In the genomic region with DNA sequence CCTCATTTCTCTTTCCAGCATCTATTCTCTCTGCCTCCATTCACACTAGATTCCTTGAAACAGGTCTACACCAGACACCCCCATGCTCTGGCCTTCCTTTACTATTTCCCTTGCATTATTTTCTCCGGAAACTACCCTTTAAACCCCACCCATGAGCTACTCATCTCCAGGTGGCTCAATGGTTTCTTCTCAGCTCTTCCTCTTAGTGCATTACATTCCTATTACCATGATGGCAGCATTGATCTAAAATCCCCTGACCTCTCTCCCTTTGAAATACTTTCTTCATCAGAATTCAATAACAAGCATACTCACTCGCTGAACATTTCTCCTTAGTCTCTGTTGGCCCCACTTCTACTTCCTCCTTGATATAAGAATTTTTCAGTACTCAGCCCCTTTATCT, we compare ENCODE assay signal across 19 cellular contexts.
DNase-seq lines count a peak whose midpoint lies in the region; ATAC-seq and TF ChIP-seq lines count a peak whose summit lies in the region.
"Had no signal": no experiment of that assay in that cellular context is flagged by ENCODE, and none has a peak within 500 bp of the region (broad histone marks: within the 10 kb centered on the region; RNA-seq: fewer than 3 reads in every experiment).

No MANE protein-coding gene starts in this region.

- H3K4me3 ChIP-seq in mammary epithelial cell (replicated peaks in 1 of 3; ENCODE audit: insufficient read depth in 1 of 3, low read depth in 2 of 3, low read length in 3 of 3), result no peak overlapping the region
- H3K4me3 ChIP-seq in esophagus muscularis mucosa, result no peak overlapping the region
- no peak overlapping the region for H3K4me3 ChIP-seq in sigmoid colon
- H3K4me3 ChIP-seq in uterus, result no peak overlapping the region
- no peak overlapping the region for H3K4me3 ChIP-seq in breast epithelium
- H3K4me3 ChIP-seq: BLaER1, GM23248, K562, PC-9 had no signal

- dilution Hi-C loops in mammary epithelial cell (cut with HindIII; ENCODE audit: low sequenced_read_pairs), result no loop called here

- H4K20me1 ChIP-seq in mammary epithelial cell (ENCODE audit: insufficient read depth, low read length), result no peaks in the 10 kb centered on the region
- H4K20me1 ChIP-seq: BLaER1 had no signal

- POLR2A ChIA-PET in MCF 10A (lab: Yijun Ruan, JAX), result interaction anchor here (1.3 to 3.7 kb wide), 5 partner anchors 43 to 316 kb away, joined by 4 to 21 read pairs (median 10); a partner anchor contains a TSS

- TF ChIP-seq EP300 in esophagus muscularis mucosa (IDR thresholded peaks at IDR 0.05) (no peak), sigmoid colon (IDR thresholded peaks at IDR 0.05) (no peak)

- no peak overlapping the region for H3K9ac ChIP-seq in mammary epithelial cell (ENCODE audit: insufficient read depth, low read length)
- H3K9ac ChIP-seq: BLaER1 had no signal

- intact Hi-C loops in mammary epithelial cell (cut with micrococcal nuclease) (loop anchor here (2.0 kb wide), 2 partner anchors 250 to 508 kb away; no protein-coding TSS in a partner anchor), MCF 10A (cut with micrococcal nuclease) (loop anchor here (2.0 to 10.0 kb wide), 4 partner anchors 60 to 802 kb away; no protein-coding TSS in a partner anchor), esophagus muscularis mucosa (cut with DNase I) (loop anchor here (2.0 kb wide), 2 partner anchors 56 to 302 kb away; no protein-coding TSS in a partner anchor), sigmoid colon (cut with DNase I) (loop anchor here (2.0 to 10.0 kb wide), 4 partner anchors 56 to 1072 kb away; a partner anchor contains a TSS), uterus (cut with DNase I; ENCODE audit: low total_unique reads) (loop anchor here (5.0 to 10.0 kb wide), 2 partner anchors 52 to 304 kb away; no protein-coding TSS in a partner anchor), breast epithelium (cut with DNase I; ENCODE audit: low total_unique reads) (no loop called here)

- no peaks in the 10 kb centered on the region for H3K27me3 ChIP-seq in mammary epithelial cell (ENCODE audit: insufficient read depth, low read length)
- no peaks in the 10 kb centered on the region for H3K27me3 ChIP-seq in esophagus muscularis mucosa
- H3K27me3 ChIP-seq in sigmoid colon, result no peaks in the 10 kb centered on the region
- no peaks in the 10 kb centered on the region for H3K27me3 ChIP-seq in uterus
- no peaks in the 10 kb centered on the region for H3K27me3 ChIP-seq in breast epithelium
- H3K27me3 ChIP-seq: BLaER1 had no signal

- H3K9me3 Mint-ChIP-seq in MCF 10A (ENCODE audit: unreplicated experiment), result no peaks in the 10 kb centered on the region
- H3K9me3 Mint-ChIP-seq: CD8-positive, alpha-beta memory T cell had no signal

- no peak overlapping the region for H3K4me3 Mint-ChIP-seq in MCF 10A (ENCODE audit: unreplicated experiment)
- H3K4me3 Mint-ChIP-seq: CD8-positive, alpha-beta memory T cell had no signal

- DNase-seq in mammary epithelial cell, result peak; percentile 54
- DNase-seq in MCF 10A (ENCODE audit: unreplicated experiment), result no peak
- no peak for DNase-seq in esophagus muscularis mucosa (ENCODE audit: extremely low spot score)
- no peak for DNase-seq in sigmoid colon
- DNase-seq in uterus, result no peak
- no peak for DNase-seq in 8988T
- no peak for DNase-seq in breast epithelium (ENCODE audit: low spot score in 2 of 2)
- DNase-seq: CD8-positive, alpha-beta memory T cell; DND-41; GM23248; NCI-H1048; NCI-H146; NCI-H2081; NCI-H774; PC-9 had no signal

- H3K27ac Mint-ChIP-seq in MCF 10A (ENCODE audit: low read depth, unreplicated experiment), result no peak overlapping the region

- TF ChIP-seq CTCF in mammary epithelial cell (conservative IDR thresholded peaks at IDR 0.05 in 1 of 2, IDR thresholded peaks at IDR 0.05 in 1 of 2; ENCODE audit: extremely low read depth in 1 of 2, insufficient read depth in 1 of 2, low read depth in 1 of 2, low read length in 2 of 2) (no peak), MCF 10A (IDR thresholded peaks at IDR 0.05; ENCODE audit: unreplicated experiment) (no peak), esophagus muscularis mucosa (IDR thresholded peaks at IDR 0.05) (no peak), sigmoid colon (IDR thresholded peaks at IDR 0.05) (no peak), uterus (IDR thresholded peaks at IDR 0.05) (no peak), breast epithelium (IDR thresholded peaks at IDR 0.05) (no peak)

- H2AFZ ChIP-seq in mammary epithelial cell (ENCODE audit: low read depth, low read length), result peak overlapping the region; percentile 31
- H2AFZ ChIP-seq: GM23248, PC-9 had no signal

- H3K36me3 ChIP-seq in mammary epithelial cell (ENCODE audit: insufficient read depth, low read length) (no peaks in the 10 kb centered on the region), esophagus muscularis mucosa (no peaks in the 10 kb centered on the region), sigmoid colon (no peaks in the 10 kb centered on the region), uterus (no peaks in the 10 kb centered on the region), breast epithelium (no peaks in the 10 kb centered on the region)
- H3K36me3 ChIP-seq: BLaER1 had no signal

- in situ Hi-C loops in mammary epithelial cell (cut with MboI; ENCODE audit: low sequenced_read_pairs in 2 of 2), result loop anchor here in 1 of 2 donors (10.0 kb wide), 1 partner anchor 232 kb away; a partner anchor contains a TSS

- 83% methylated on average over 2 of the region's 2 CpGs for WGBS in mammary epithelial cell (ENCODE audit: low coverage, missing lambda C conversion rate)
- 85% methylated on average over 2 of the region's 2 CpGs for WGBS in esophagus muscularis mucosa
- WGBS in sigmoid colon, 2 donors, result 81 to 85% methylated on average over 2 of the region's 2 CpGs

- H3K27me3 Mint-ChIP-seq in MCF 10A (ENCODE audit: insufficient read depth, unreplicated experiment), result no peaks in the 10 kb centered on the region

- H3K9me3 ChIP-seq in mammary epithelial cell (replicated peaks; ENCODE audit: insufficient read depth, low read length) (no peaks in the 10 kb centered on the region), esophagus muscularis mucosa (no peaks in the 10 kb centered on the region), sigmoid colon (no peaks in the 10 kb centered on the region), uterus (no peaks in the 10 kb centered on the region), breast epithelium (no peaks in the 10 kb centered on the region)
- H3K9me3 ChIP-seq: BLaER1 had no signal

- TF ChIP-seq POLR2A in esophagus muscularis mucosa (IDR thresholded peaks at IDR 0.05; ENCODE audit: low read depth), result no peak
- no peak for TF ChIP-seq POLR2A in sigmoid colon (IDR thresholded peaks at IDR 0.05)
- no peak for TF ChIP-seq POLR2A in uterus (IDR thresholded peaks at IDR 0.05)
- no peak for TF ChIP-seq POLR2A in breast epithelium (IDR thresholded peaks at IDR 0.05)

- CTCF ChIA-PET in mammary epithelial cell (lab: Charles Lee; ENCODE audit: low non-redundant PET), result no interaction called here
- CTCF ChIA-PET in MCF 10A (lab: Yijun Ruan, JAX), result interaction anchor here (0.6 to 8.1 kb wide), 12 partner anchors 8 to 1073 kb away, joined by 3 to 93 read pairs (median 4); a partner anchor contains a TSS

- BruUV-seq in mammary epithelial cell (replicated peaks; lab: Mats Ljungman, UMichigan), result no TSS peak
- no TSS peak for BruUV-seq in MCF 10A (replicated peaks; lab: Mats Ljungman, UMichigan)

- H3K4me1 ChIP-seq in mammary epithelial cell (ENCODE audit: insufficient read depth, low read length), result peaks cover 26% of the 10 kb centered on the region
- peaks cover 56 to 100% (median 93%) of the 10 kb centered on the region in 4 donors for H3K4me1 ChIP-seq in esophagus muscularis mucosa
- H3K4me1 ChIP-seq in sigmoid colon, result peaks cover 0 to 99% (median 75%) of the 10 kb centered on the region in 4 donors
- peaks cover 0 to 5% of the 10 kb centered on the region in 2 donors for H3K4me1 ChIP-seq in uterus
- peaks cover 0 to 13% of the 10 kb centered on the region in 2 donors for H3K4me1 ChIP-seq in breast epithelium

- peaks cover 5% of the 10 kb centered on the region for H3K4me1 Mint-ChIP-seq in MCF 10A (ENCODE audit: insufficient read depth, unreplicated experiment)

- H3K79me2 ChIP-seq in mammary epithelial cell (ENCODE audit: insufficient read depth, low read length), result no peaks in the 10 kb centered on the region

- H3K27ac ChIP-seq in mammary epithelial cell (ENCODE audit: insufficient read depth, low read depth, low read length) (no peak overlapping the region), esophagus muscularis mucosa (replicated peaks in 1 of 4) (peak overlapping the region; percentile 85 to 91 (median 90)), sigmoid colon (peak overlapping the region; percentile 84 to 90 (median 87)), uterus (peak overlapping the region; percentile 37 to 98), breast epithelium (peak overlapping the region in 1 of 2 donors; percentile 10)
- H3K27ac ChIP-seq: BLaER1, GM23248, PC-9 had no signal

- ATAC-seq in GM19351 (IDR thresholded peaks at IDR 0.05; ENCODE audit: unreplicated experiment), result no peak
- ATAC-seq: HCT116, K562 had no signal

- no peaks in the 10 kb centered on the region for H3K36me3 Mint-ChIP-seq in MCF 10A (ENCODE audit: insufficient read depth, unreplicated experiment)
- H3K36me3 Mint-ChIP-seq: CD8-positive, alpha-beta memory T cell had no signal

- H3K4me2 ChIP-seq in mammary epithelial cell (ENCODE audit: insufficient read depth, low read depth, low read length), result no peak overlapping the region
- H3K4me2 ChIP-seq: BLaER1, PC-9 had no signal
